In the genomic region with DNA sequence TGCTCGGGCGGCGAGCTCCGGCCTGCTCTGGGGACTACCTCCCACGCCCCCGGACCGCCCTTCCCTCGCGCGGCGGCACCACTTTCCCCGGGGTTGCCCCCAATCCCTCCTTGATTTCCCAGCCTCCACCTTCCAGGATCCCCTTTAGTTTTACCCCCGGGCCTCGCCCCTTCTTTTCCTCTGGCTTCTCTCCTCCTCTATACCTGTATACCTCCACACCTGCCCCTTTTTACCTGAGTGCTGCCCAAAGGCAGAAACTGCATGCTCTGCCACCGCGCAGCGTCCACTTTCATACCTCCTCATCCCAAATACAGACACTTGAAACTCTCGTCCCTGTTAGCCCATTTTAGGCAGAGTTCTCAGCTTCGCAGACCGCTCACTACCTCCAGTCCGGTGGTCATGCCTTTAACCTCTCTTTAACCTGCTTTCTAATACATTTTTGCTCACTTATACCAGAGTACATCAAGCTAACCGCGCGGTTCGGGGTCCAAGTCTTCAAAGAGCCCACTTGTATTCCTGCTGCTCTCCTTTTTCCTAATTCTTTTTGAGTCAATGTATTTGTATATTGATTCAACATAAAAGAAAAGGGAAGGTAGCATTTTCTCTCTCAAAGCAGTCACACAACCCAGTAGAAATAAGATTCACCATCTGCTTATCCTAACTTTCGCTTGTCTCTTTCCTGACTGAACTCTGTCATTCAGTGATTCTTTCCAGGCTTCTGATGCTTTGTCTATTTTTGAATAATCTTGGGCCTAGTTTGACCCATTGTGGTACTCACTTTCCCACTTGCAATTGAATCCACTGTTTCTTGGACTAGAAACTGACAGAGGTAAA, we compare ENCODE assay signal across 8 cellular contexts. TPM values are rescaled to one million over a fixed set of nuclear protein-coding genes. Genes with fewer than 3 reads are reported as not detected.
DNase-seq lines count a peak whose midpoint lies in the region; ATAC-seq and TF ChIP-seq lines count a peak whose summit lies in the region.

No MANE protein-coding gene starts in this region.

- intact Hi-C loops in cardiac septum (cut with DNase I) (loop anchor here (5.0 to 10.0 kb wide), 2 partner anchors 202 to 535 kb away; no protein-coding TSS in a partner anchor), prostate gland (cut with DNase I) (no loop called here), posterior vena cava (cut with DNase I) (no loop called here)

- no peaks in the 10 kb centered on the region for H3K36me3 ChIP-seq in prostate gland

- TF ChIP-seq CTCF in prostate gland (IDR thresholded peaks at IDR 0.05) = no peak

- peak overlapping the region; percentile 96 for H3K4me3 Mint-ChIP-seq in activated T-helper 17 cell treated with anti-CD3 and anti-CD28 coated beads, Interleukin-2, amount 50 U/mL, for 72 hours

- H3K27me3 Mint-ChIP-seq in activated T-helper 17 cell treated with anti-CD3 and anti-CD28 coated beads, Interleukin-2, amount 50 U/mL, for 72 hours = no peaks in the 10 kb centered on the region

- TF ChIP-seq POLR2A in prostate gland (IDR thresholded peaks at IDR 0.05) = no peak

- peak overlapping the region; percentile 92 to 94 for H3K27ac ChIP-seq in prostate gland

- H3K9me3 Mint-ChIP-seq in activated T-helper 17 cell treated with anti-CD3 and anti-CD28 coated beads, Interleukin-2, amount 50 U/mL, for 72 hours = no peaks in the 10 kb centered on the region

- WGBS in prostate gland = 2% methylated on average over 26 of the region's 26 CpGs

- no peaks in the 10 kb centered on the region for H3K4me1 ChIP-seq in prostate gland (replicated peaks)

- peak; percentile 1 for ATAC-seq in GM19023 (IDR thresholded peaks at IDR 0.05; ENCODE audit: unreplicated experiment)
- ATAC-seq in activated T-helper 17 cell treated with anti-CD3 and anti-CD28 coated beads, Interleukin-2, amount 50 U/mL, for 72 hours (replicated peaks) = no peak

- DNase-seq in Ammon's horn (ENCODE audit: low spot score) (peak; percentile 30), Kasumi-1 (lab: John Stamatoyannopoulos, UW) (peak; percentile 63 to 73), cardiac septum (ENCODE audit: low spot score) (peak; percentile 76), prostate gland (ENCODE audit: low spot score) (peak; percentile 32), middle frontal gyrus (ENCODE audit: extremely low spot score, low spot score) (no peak), posterior vena cava (ENCODE audit: low spot score) (no peak)

- no peaks in the 10 kb centered on the region for H3K9me3 ChIP-seq in prostate gland

- H3K4me1 Mint-ChIP-seq in activated T-helper 17 cell treated with anti-CD3 and anti-CD28 coated beads, Interleukin-2, amount 50 U/mL, for 72 hours = peaks cover 28% of the 10 kb centered on the region

- no peaks in the 10 kb centered on the region for H3K27me3 ChIP-seq in prostate gland (replicated peaks; ENCODE audit: insufficient read depth)

- peak overlapping the region; percentile 75 to 87 for H3K4me3 ChIP-seq in prostate gland

- H3K27ac Mint-ChIP-seq in activated T-helper 17 cell treated with anti-CD3 and anti-CD28 coated beads, Interleukin-2, amount 50 U/mL, for 72 hours = peak overlapping the region; percentile 97

- peaks cover 12% of the 10 kb centered on the region for H3K36me3 Mint-ChIP-seq in activated T-helper 17 cell treated with anti-CD3 and anti-CD28 coated beads, Interleukin-2, amount 50 U/mL, for 72 hours (ENCODE audit: low read depth)

RNA-seq across cellular contexts. Expression of a gene that starts 0.9 kb away (rescaled TPM):
- total RNA-seq in activated T-helper 17 cell treated with anti-CD3 and anti-CD28 coated beads, Interleukin-2, amount 50 U/mL, for 72 hours = 10 to 100 TPM; 12.8 to 15.6 TPM
- total RNA-seq in cardiac septum (15.4 TPM), prostate gland (10 to 100 TPM; 19.7 to 24.9 TPM), posterior vena cava (10 to 100 TPM; 33.6 to 34.2 TPM)

Comparison
In these comparisons a context has a peak if more than half of its experiments do, and no peak if none do; other contexts are left out.
1. DNase-seq: peak in Ammon's horn (single experiment), Kasumi-1 (2 of 2), cardiac septum (single experiment) and prostate gland (single experiment); none in middle frontal gyrus (single experiment) and posterior vena cava (single experiment).